In the genomic region with DNA sequence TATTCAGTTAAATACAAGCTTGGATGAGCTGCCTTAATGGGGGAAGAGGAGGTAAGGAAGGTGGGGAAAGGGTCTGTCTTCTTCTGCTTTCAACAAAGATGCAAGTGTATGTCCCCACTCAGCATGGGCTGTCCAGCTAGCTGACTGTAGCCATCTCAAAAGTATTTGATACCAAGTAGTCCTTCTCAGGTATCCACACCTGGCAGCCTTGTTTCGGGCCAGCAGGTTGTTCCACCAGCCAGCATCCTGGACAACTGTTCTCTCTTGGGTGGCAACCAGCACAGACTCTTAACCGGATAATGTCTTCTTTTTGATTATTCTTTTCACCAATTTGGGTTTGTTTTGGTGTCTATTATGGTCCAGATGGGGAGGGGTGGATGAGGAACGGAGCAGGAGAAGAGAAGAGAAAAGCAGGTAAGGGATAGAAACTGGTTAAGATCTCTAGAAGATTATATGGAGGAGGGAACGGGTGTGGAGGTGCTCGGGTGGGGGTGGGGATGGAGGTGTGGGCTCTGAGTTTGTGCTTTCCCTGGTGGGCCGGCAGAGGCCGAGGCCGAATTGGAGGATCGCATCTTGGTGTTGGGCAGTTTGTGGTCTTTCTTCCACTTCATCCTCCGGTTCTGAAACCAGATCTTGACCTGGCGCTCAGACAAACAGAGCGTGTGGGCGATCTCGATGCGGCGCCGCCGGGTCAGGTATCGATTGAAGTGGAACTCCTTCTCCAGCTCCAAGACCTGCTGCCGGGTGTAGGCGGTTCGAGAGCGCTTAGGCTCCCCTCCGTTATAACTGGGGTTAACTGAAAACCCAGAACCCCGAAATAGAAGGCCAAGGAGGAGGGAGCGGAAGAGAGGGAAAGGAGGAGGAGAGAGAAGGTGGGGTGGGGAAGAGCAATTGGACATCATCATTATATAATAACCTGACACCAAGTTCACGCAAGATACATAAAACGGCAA, we compare ENCODE assay signal across 13 cellular contexts. TPM values are rescaled to one million over a fixed set of nuclear protein-coding genes. Genes with fewer than 3 reads are reported as not detected.
DNase-seq lines count a peak whose midpoint lies in the region; ATAC-seq, FAIRE-seq and TF ChIP-seq lines count a peak whose summit lies in the region.
"Had no signal": no experiment of that assay in that cellular context is flagged by ENCODE, and none has a peak within 500 bp of the region (broad histone marks: within the 10 kb centered on the region; RNA-seq: fewer than 3 reads in every experiment).

No MANE protein-coding gene starts in this region.

- H3K4me3 Mint-ChIP-seq in CD14-positive monocyte: peak overlapping the region; percentile 0 to 27
- H3K4me3 Mint-ChIP-seq: CD8-positive, alpha-beta T cell had no signal

- H3K4me2 ChIP-seq in osteoblast (ENCODE audit: insufficient read depth, low read length): peak overlapping the region; percentile 72

- H3K9me3 ChIP-seq in osteoblast (ENCODE audit: low read depth, low read length) (no peaks in the 10 kb centered on the region), prostate gland (no peaks in the 10 kb centered on the region)

- H3K36me3 ChIP-seq in osteoblast (ENCODE audit: insufficient read depth, low read length) (no peaks in the 10 kb centered on the region), prostate gland (no peaks in the 10 kb centered on the region)
- H3K36me3 ChIP-seq: cardiac muscle cell had no signal

- no peak overlapping the region for H2AFZ ChIP-seq in osteoblast (ENCODE audit: low read length)

- TF ChIP-seq POLR2A in prostate gland (IDR thresholded peaks at IDR 0.05): no peak

- H3K27ac ChIP-seq in osteoblast (ENCODE audit: low read depth, low read length): no peak overlapping the region
- H3K27ac ChIP-seq in prostate gland: no peak overlapping the region
- H3K27ac ChIP-seq: cardiac muscle cell had no signal

- peaks cover 4 to 10% (median 5%) of the 10 kb centered on the region in 3 donors for H3K27me3 Mint-ChIP-seq in CD14-positive monocyte (ENCODE audit: low read depth in 3 of 3)

- ATAC-seq in GM19395 (IDR thresholded peaks at IDR 0.05; ENCODE audit: unreplicated experiment): no peak
- ATAC-seq: CD8-positive, alpha-beta T cell had no signal

- peaks cover 0 to 2% of the 10 kb centered on the region in 2 donors for H3K36me3 Mint-ChIP-seq in CD14-positive monocyte
- H3K36me3 Mint-ChIP-seq: CD8-positive, alpha-beta T cell had no signal

- H3K9me3 Mint-ChIP-seq in CD14-positive monocyte: peaks cover 0 to 9% (median 0%) of the 10 kb centered on the region in 7 donors
- H3K9me3 Mint-ChIP-seq: CD8-positive, alpha-beta T cell had no signal

- intact Hi-C loops in CD14-positive monocyte (cut with micrococcal nuclease): no loop called here
- intact Hi-C loops in prostate gland (cut with DNase I): no loop called here

- H3K4me1 ChIP-seq in osteoblast (ENCODE audit: insufficient read depth, low read length) (peaks cover 15% of the 10 kb centered on the region), prostate gland (replicated peaks) (peaks cover 6% of the 10 kb centered on the region)

- DNase-seq in CD14-positive monocyte (ENCODE audit: low spot score): no peak
- peak; percentile 39 for DNase-seq in RCC 7860 (ENCODE audit: low spot score)
- DNase-seq in fibroblast of the aortic adventitia (ENCODE audit: low read depth): no peak
- DNase-seq in osteoblast (ENCODE audit: insufficient read length, low spot score, missing footprints): peak; percentile 53
- no peak for DNase-seq in GF-D8 (lab: John Stamatoyannopoulos, UW)
- no peak for DNase-seq in prostate gland (ENCODE audit: low spot score)
- DNase-seq in NCI-H510A (lab: John Stamatoyannopoulos, UW): no peak
- DNase-seq: activated CD8-positive, alpha-beta memory T cell treated with anti-CD3 and anti-CD28 coated beads, Interleukin-2, amount 50 U/mL, for 4 hours; nucleus accumbens; SW 1271 had no signal

- peaks cover 9% of the 10 kb centered on the region for H3K4me1 Mint-ChIP-seq in CD14-positive monocyte

- H3K27me3 ChIP-seq in osteoblast (ENCODE audit: insufficient read depth, low read length) (no peaks in the 10 kb centered on the region), prostate gland (replicated peaks; ENCODE audit: insufficient read depth) (no peaks in the 10 kb centered on the region)

- H3K27ac Mint-ChIP-seq in CD14-positive monocyte: peak overlapping the region in 1 of 7 donors; percentile 35
- H3K27ac Mint-ChIP-seq: CD8-positive, alpha-beta T cell had no signal

- peak overlapping the region; percentile 65 for H3K4me3 ChIP-seq in fibroblast of the aortic adventitia (ENCODE audit: low read depth, low read length)
- peak overlapping the region; percentile 76 for H3K4me3 ChIP-seq in osteoblast (ENCODE audit: insufficient read depth, low read length)
- H3K4me3 ChIP-seq in prostate gland: peak overlapping the region in 1 of 2 donors; percentile 74
- H3K4me3 ChIP-seq: cardiac muscle cell had no signal

- H4K20me1 ChIP-seq in osteoblast (ENCODE audit: insufficient read depth, low read length): no peaks in the 10 kb centered on the region

- TF ChIP-seq CTCF in CD14-positive monocyte (IDR thresholded peaks at IDR 0.05): no peak
- no peak for TF ChIP-seq CTCF in fibroblast of the aortic adventitia (IDR thresholded peaks at IDR 0.05; ENCODE audit: insufficient read depth, low read length)
- TF ChIP-seq CTCF in osteoblast (IDR thresholded peaks at IDR 0.05; ENCODE audit: extremely low read depth, low read depth, low read length): no peak
- TF ChIP-seq CTCF in prostate gland (IDR thresholded peaks at IDR 0.05): no peak

- peaks cover 38% of the 10 kb centered on the region for H3K79me2 ChIP-seq in osteoblast (ENCODE audit: insufficient read depth, low read length)

- no peak for FAIRE-seq in RCC 7860 (lab: Jason Lieb, UNC)

- WGBS in prostate gland: 87% methylated on average over 28 of the region's 28 CpGs

RNA-seq across cellular contexts. Expression of a gene that starts 1.5 kb away (rescaled TPM):
- polyA plus RNA-seq in CD14-positive monocyte: not detected
- 0.57 and 0.99 TPM in 2 replicates for total RNA-seq in fibroblast of the aortic adventitia (ENCODE audit: low replicate concordance)
- 0.72 and 1.2 TPM in 2 replicates for total RNA-seq in osteoblast
- total RNA-seq in prostate gland: 1 to 10 TPM; 1.4 to 1.8 TPM
- total RNA-seq: cardiac muscle cell had no signal

RNA-seq across cellular contexts. Expression of a gene that starts 14.4 kb away (rescaled TPM):
- 1 to 10 TPM in 1 of 2 donors, under 1 TPM in 1; 0.85 to 1.8 TPM for polyA plus RNA-seq in CD14-positive monocyte
- total RNA-seq in fibroblast of the aortic adventitia (ENCODE audit: low replicate concordance): 0.72 and 2.4 TPM in 2 replicates
- 3.2 and 5.8 TPM in 2 replicates for total RNA-seq in osteoblast
- 10 to 100 TPM in 1 of 2 donors, 1 to 10 TPM in 1; 3.7 to 12.9 TPM for total RNA-seq in prostate gland
- total RNA-seq: cardiac muscle cell had no signal
- polyA plus RNA-seq: cardiac muscle cell had no signal

RNA-seq across cellular contexts. Expression of a gene that starts 18.5 kb away (rescaled TPM):
- polyA plus RNA-seq in CD14-positive monocyte: not detected
- total RNA-seq in fibroblast of the aortic adventitia (ENCODE audit: low replicate concordance) (not detected in 2 replicates), osteoblast (5.0 and 7.6 TPM in 2 replicates), prostate gland (1 to 10 TPM; 6.9 to 7.5 TPM)
- total RNA-seq: cardiac muscle cell; CD8-positive, alpha-beta T cell had no signal
- polyA plus RNA-seq: cardiac muscle cell had no signal

RNA-seq across cellular contexts. Expression of a gene that starts 23.3 kb away (rescaled TPM):
- polyA plus RNA-seq in CD14-positive monocyte: not detected
- total RNA-seq in fibroblast of the aortic adventitia (ENCODE audit: low replicate concordance): 1.2 and 3.5 TPM in 2 replicates
- 3.5 and 4.0 TPM in 2 replicates for total RNA-seq in osteoblast
- total RNA-seq in prostate gland: 1 to 10 TPM; 2.8 to 3.1 TPM
- total RNA-seq: CD8-positive, alpha-beta T cell had no signal

RNA-seq across cellular contexts. Expression of a gene that starts 26.6 kb away (rescaled TPM):
- polyA plus RNA-seq in CD14-positive monocyte: not detected
- total RNA-seq in fibroblast of the aortic adventitia (ENCODE audit: low replicate concordance) (0.16 and 3.6 TPM in 2 replicates), osteoblast (0.36 and 0.59 TPM in 2 replicates), prostate gland (1 to 10 TPM in 1 of 2 donors, not detected in 1; 1.4 TPM)
- total RNA-seq: CD8-positive, alpha-beta T cell had no signal

Comparison
In these comparisons a context has a peak if more than half of its experiments do, and no peak if none do; other contexts are left out.
1. DNase-seq: peak in RCC 7860 (single experiment) and osteoblast (single experiment); none in CD14-positive monocyte (single experiment), fibroblast of the aortic adventitia (single experiment), GF-D8 (single experiment), prostate gland (single experiment) and NCI-H510A (single experiment).